In genomic region chr2:150136901-150137300, GRCh38 we compare ENCODE assay signal across 20 cellular contexts.
DNase-seq lines count a peak whose midpoint lies in the region; ATAC-seq, FAIRE-seq and TF ChIP-seq lines count a peak whose summit lies in the region.
"Had no signal": no experiment of that assay in that cellular context is flagged by ENCODE, and none has a peak within 500 bp of the region (broad histone marks: within the 10 kb centered on the region; RNA-seq: fewer than 3 reads in every experiment).

No MANE protein-coding gene starts in this region.

- H2AK9ac ChIP-seq in IMR-90 (replicated peaks; ENCODE audit: low read depth, low read length, poor library complexity), result no peak overlapping the region

- H3K27me3 Mint-ChIP-seq in chondrocyte (ENCODE audit: low read depth) (no peaks in the 10 kb centered on the region), type B pancreatic cell (no peaks in the 10 kb centered on the region), CD14-positive monocyte (ENCODE audit: low read depth in 3 of 3) (peaks cover 0 to 1% (median 0%) of the 10 kb centered on the region in 3 donors)

- H3K79me2 ChIP-seq in keratinocyte (ENCODE audit: control insufficient read depth, insufficient read depth, low read length), result no peaks in the 10 kb centered on the region

- H4K20me1 ChIP-seq in IMR-90 (ENCODE audit: insufficient read depth, low read length), result no peaks in the 10 kb centered on the region
- H4K20me1 ChIP-seq in keratinocyte (ENCODE audit: control insufficient read depth, extremely low read depth, insufficient read depth, low read length), result no peaks in the 10 kb centered on the region
- H4K20me1 ChIP-seq: BLaER1 treated with 17β-estradiol and CSF1 and Interleukin-3, amounts not matched to agents 10 nM and 100 nM had no signal

- no TSS peak for BruUV-seq in IMR-90 (replicated peaks; lab: Mats Ljungman, UMichigan)

- no peak overlapping the region for H3K4ac ChIP-seq in IMR-90 (ENCODE audit: low read depth, low read length)

- no peak for ATAC-seq in IMR-90 (ENCODE audit: low read depth)
- ATAC-seq: CD8-positive, alpha-beta T cell had no signal

- peak overlapping the region; percentile 65; the same call in 1 of the 3 replicates for H2BK15ac ChIP-seq in IMR-90 (ENCODE audit: low read depth, low read length)

- no peak overlapping the region for H4K91ac ChIP-seq in IMR-90 (ENCODE audit: insufficient read depth, low read depth, low read length)

- H3K4me1 ChIP-seq in IMR-90 (ENCODE audit: control insufficient read depth, insufficient read depth, low read length) (peaks cover 5% of the 10 kb centered on the region), keratinocyte (ENCODE audit: control insufficient read depth, extremely low read depth, insufficient read depth, low read length) (peaks cover 56% of the 10 kb centered on the region)

- H3K36me3 ChIP-seq in IMR-90 (ENCODE audit: control insufficient read depth, insufficient read depth, low read length), result no peaks in the 10 kb centered on the region
- H3K36me3 ChIP-seq in keratinocyte (ENCODE audit: control insufficient read depth in 2 of 2, extremely low read depth in 1 of 2, insufficient read depth in 2 of 2, low read length in 2 of 2), result no peaks in the 10 kb centered on the region
- H3K36me3 ChIP-seq: BLaER1 treated with 17β-estradiol and CSF1 and Interleukin-3, amounts not matched to agents 10 nM and 100 nM; SJCRH30 had no signal

- POLR2A ChIA-PET in IMR-90 (lab: Charles Lee; ENCODE audit: unreplicated experiment), result no interaction called here

- CTCF ChIA-PET in IMR-90 (lab: Yijun Ruan, JAX), result no interaction called here

- H3K4me3 ChIP-seq in IMR-90 (ENCODE audit: insufficient read depth, low read depth, low read length) (no peak overlapping the region), keratinocyte (ENCODE audit: control insufficient read depth in 2 of 3, extremely low read depth in 1 of 3, insufficient read depth in 2 of 3, low read depth in 1 of 3, low read length in 3 of 3) (peak overlapping the region in 1 of 3 experiments; percentile 12)
- H3K4me3 ChIP-seq: BLaER1 treated with 17β-estradiol and CSF1 and Interleukin-3, amounts not matched to agents 10 nM and 100 nM; SJCRH30 had no signal

- H3K56ac ChIP-seq in IMR-90 (ENCODE audit: extremely low read depth, insufficient read depth, low read length), result no peak overlapping the region

- no peak overlapping the region for H3K27ac Mint-ChIP-seq in chondrocyte (ENCODE audit: unreplicated experiment)
- H3K27ac Mint-ChIP-seq in type B pancreatic cell, result peak overlapping the region; percentile 75
- H3K27ac Mint-ChIP-seq in CD14-positive monocyte, result no peak overlapping the region
- H3K27ac Mint-ChIP-seq: CD8-positive, alpha-beta T cell had no signal

- TF ChIP-seq POLR2A in IMR-90 (IDR thresholded peaks at IDR 0.05; ENCODE audit: low read depth, low read length), result no peak

- H4K5ac ChIP-seq in IMR-90 (ENCODE audit: low read depth, low read length), result no peak overlapping the region

- H3K27ac ChIP-seq in IMR-90 (ENCODE audit: insufficient read depth, low read length) (no peak overlapping the region), keratinocyte (ENCODE audit: control insufficient read depth, insufficient read depth, low read length) (peak overlapping the region; percentile 84)
- H3K27ac ChIP-seq: SJCRH30 had no signal

- H3K9me1 ChIP-seq in IMR-90 (ENCODE audit: insufficient read depth, low read length) (peaks cover 4% of the 10 kb centered on the region), keratinocyte (ENCODE audit: control insufficient read depth, extremely low read depth, insufficient read depth, low read length) (no peaks in the 10 kb centered on the region)

- FAIRE-seq in keratinocyte (lab: Jason Lieb, UNC), result peak; percentile 99
- FAIRE-seq: D721Med, H54 had no signal

- H2BK120ac ChIP-seq in IMR-90 (ENCODE audit: low read depth, low read length), result no peak overlapping the region

- no peaks in the 10 kb centered on the region for H3K36me3 Mint-ChIP-seq in chondrocyte (ENCODE audit: low read depth)
- H3K36me3 Mint-ChIP-seq in type B pancreatic cell, result no peaks in the 10 kb centered on the region
- no peaks in the 10 kb centered on the region for H3K36me3 Mint-ChIP-seq in CD14-positive monocyte
- H3K36me3 Mint-ChIP-seq: CD8-positive, alpha-beta T cell had no signal

- TF ChIP-seq CTCF in IMR-90 (conservative IDR thresholded peaks at IDR 0.05; ENCODE audit: low read depth, low read length) (no peak), chondrocyte (IDR thresholded peaks at IDR 0.05) (peak; percentile 2), keratinocyte (optimal IDR thresholded peaks at IDR 0.05 in 1 of 3, IDR thresholded peaks at IDR 0.05 in 1 of 3, conservative IDR thresholded peaks at IDR 0.05 in 1 of 3; ENCODE audit: extremely low read depth in 1 of 3, insufficient read depth in 2 of 3, low read length in 3 of 3) (no peak), type B pancreatic cell (conservative IDR thresholded peaks at IDR 0.05) (no peak), CD14-positive monocyte (IDR thresholded peaks at IDR 0.05) (no peak)

- H2AFZ ChIP-seq in IMR-90 (replicated peaks; ENCODE audit: low read length, poor library complexity) (no peak overlapping the region), keratinocyte (ENCODE audit: control insufficient read depth, low read length) (no peak overlapping the region)

- no peak overlapping the region for H2BK5ac ChIP-seq in IMR-90 (ENCODE audit: low read depth, low read length, poor library complexity, severe bottlenecking)

- no peak overlapping the region for H3K18ac ChIP-seq in IMR-90 (ENCODE audit: low read depth, low read length)

- TF ChIP-seq RAD21 in IMR-90 (IDR thresholded peaks at IDR 0.05; ENCODE audit: low read length), result no peak

- no peaks in the 10 kb centered on the region for H3K9me3 Mint-ChIP-seq in chondrocyte (ENCODE audit: low read depth)
- H3K9me3 Mint-ChIP-seq in type B pancreatic cell, result no peaks in the 10 kb centered on the region
- H3K9me3 Mint-ChIP-seq in CD14-positive monocyte, result peaks cover 0 to 11% (median 7%) of the 10 kb centered on the region in 7 donors
- H3K9me3 Mint-ChIP-seq: CD8-positive, alpha-beta T cell had no signal

- no peaks in the 10 kb centered on the region for H3K9me3 ChIP-seq in IMR-90 (ENCODE audit: control insufficient read depth, insufficient read depth, low read length)
- no peaks in the 10 kb centered on the region for H3K9me3 ChIP-seq in keratinocyte (ENCODE audit: control insufficient read depth, low read depth, low read length)
- H3K9me3 ChIP-seq: SJCRH30 had no signal

- H3K23ac ChIP-seq in IMR-90 (ENCODE audit: low read depth, low read length), result no peak overlapping the region

- H3K9ac ChIP-seq in IMR-90 (ENCODE audit: low read depth, low read length) (no peak overlapping the region), keratinocyte (ENCODE audit: control insufficient read depth, extremely low read depth, insufficient read depth, low read length) (peak overlapping the region; percentile 35)
- H3K9ac ChIP-seq: BLaER1 treated with 17β-estradiol and CSF1 and Interleukin-3, amounts not matched to agents 10 nM and 100 nM had no signal

- intact Hi-C loops in IMR-90 (cut with micrococcal nuclease), result loop anchor here (10.0 kb wide), 1 partner anchor 328 kb away; no protein-coding TSS in a partner anchor
- intact Hi-C loops in CD14-positive monocyte (cut with micrococcal nuclease), result no loop called here

- dilution Hi-C loops in IMR-90 (cut with HindIII; ENCODE audit: low sequenced_read_pairs, unreplicated experiment), result no loop called here
- dilution Hi-C loops in keratinocyte (cut with MboI; ENCODE audit: extremely low pct_ligation_motif_present, low sequenced_read_pairs), result no loop called here

- DNase-seq in IMR-90, result no peak
- no peak for DNase-seq in chondrocyte (ENCODE audit: low spot score)
- DNase-seq in keratinocyte (ENCODE audit: low read depth, low spot score), result peak; percentile 55
- no peak for DNase-seq in type B pancreatic cell (ENCODE audit: extremely low spot score, unreplicated experiment)
- DNase-seq in HUDEP-2 (lab: John Stamatoyannopoulos, UW; ENCODE audit: unreplicated experiment in 76 of 76), result no peak
- no peak for DNase-seq in activated CD4-positive, alpha-beta T cell treated with anti-CD3 and anti-CD28 coated beads for 1 hour
- DNase-seq in CD14-positive monocyte (ENCODE audit: low spot score), result no peak
- DNase-seq: CD8-positive, alpha-beta T cell; Karpas-422; NCI-H1694; NCI-H2081; NCI-H2171; NCI-H345; NCI-H524; NCI-H774; NK-92 treated with Interleukin-12 subunit alpha and Interleukin-12 subunit beta, amount 100 ng/mL, for 24 hours; SJCRH30 had no signal

- peak overlapping the region; percentile 50; the same call in 1 of the 2 replicates for H3K14ac ChIP-seq in IMR-90 (replicated peaks; ENCODE audit: low read depth, low read length)

- H2AK5ac ChIP-seq in IMR-90 (ENCODE audit: low read depth, low read length), result no peak overlapping the region; the same call in 1 of the 2 replicates

- WGBS in IMR-90 (ENCODE audit: extremely low coverage in 2 of 2, insufficient read length in 1 of 2), 2 experiments, result no CpG with 5 or more reads among the region's 7 CpGs

- H3K4me1 Mint-ChIP-seq in chondrocyte (ENCODE audit: low read depth) (peaks cover 47% of the 10 kb centered on the region), type B pancreatic cell (ENCODE audit: unreplicated experiment) (peaks cover 61% of the 10 kb centered on the region), CD14-positive monocyte (no peaks in the 10 kb centered on the region)

- in situ Hi-C loops in IMR-90 (cut with MboI; ENCODE audit: low sequenced_read_pairs), result loop anchor here (25.0 kb wide), 2 partner anchors 325 to 1100 kb away; no protein-coding TSS in a partner anchor

- H4K8ac ChIP-seq in IMR-90 (ENCODE audit: low read depth in 2 of 2, low read length in 2 of 2), result no peak overlapping the region

- no peaks in the 10 kb centered on the region for H3K27me3 ChIP-seq in IMR-90 (ENCODE audit: control insufficient read depth, insufficient read depth, low read length)
- no peaks in the 10 kb centered on the region for H3K27me3 ChIP-seq in keratinocyte (ENCODE audit: control insufficient read depth, extremely low read depth, insufficient read depth, low read length)
- H3K27me3 ChIP-seq: SJCRH30 had no signal

- H2BK20ac ChIP-seq in IMR-90 (ENCODE audit: low read depth, low read length), result peak overlapping the region; percentile 21; the same call in 1 of the 2 replicates

- H3K4me2 ChIP-seq in IMR-90 (ENCODE audit: low read depth, low read length), result no peak overlapping the region
- peak overlapping the region; percentile 39 for H3K4me2 ChIP-seq in keratinocyte (ENCODE audit: control insufficient read depth, extremely low read depth, insufficient read depth, low read depth, low read length)

- no peak overlapping the region for H3K4me3 Mint-ChIP-seq in chondrocyte (ENCODE audit: unreplicated experiment)
- no peak overlapping the region for H3K4me3 Mint-ChIP-seq in type B pancreatic cell
- no peak overlapping the region for H3K4me3 Mint-ChIP-seq in CD14-positive monocyte
- H3K4me3 Mint-ChIP-seq: CD8-positive, alpha-beta T cell had no signal

- H3K79me1 ChIP-seq in IMR-90 (ENCODE audit: low read depth in 1 of 2, low read length in 2 of 2), result no peaks in the 10 kb centered on the region

TF ChIP-seq in IMR-90, 13 proteins besides CTCF, POLR2A, EP300 and RAD21 (continues in another document):
- TF ChIP-seq SMC3 (IDR thresholded peaks at IDR 0.05; ENCODE audit: low read depth, low read length), result no peak
